Comparison of ENCODE assay signal across 25 cellular contexts in the genomic region with DNA sequence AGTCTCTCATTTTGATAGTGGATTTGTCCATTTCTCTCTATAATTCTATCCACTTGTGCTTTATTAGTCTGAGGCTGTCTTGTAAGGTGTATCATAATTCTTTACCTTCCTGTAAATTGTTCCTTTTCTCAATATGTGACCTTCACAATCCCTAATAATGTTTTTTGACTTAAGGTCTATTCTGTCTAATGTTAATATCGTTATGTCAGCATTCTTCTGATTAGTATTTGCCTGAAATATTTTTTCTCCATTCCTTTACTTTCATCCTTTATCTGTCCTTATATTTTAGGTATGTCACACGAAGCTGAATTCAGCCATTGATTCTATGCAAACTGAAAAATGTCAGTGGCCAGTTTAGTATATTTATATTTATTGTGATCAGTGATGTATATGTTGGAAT.
"Had no signal": no experiment of that assay in that cellular context is flagged by ENCODE, and none has a peak within 500 bp of the region (broad histone marks: within the 10 kb centered on the region; RNA-seq: fewer than 3 reads in every experiment).

No MANE protein-coding gene starts in this region.

- DNase-seq: activated CD4-positive, alpha-beta memory T cell treated with anti-CD3 and anti-CD28 coated beads for 36 hours; activated CD4-positive, alpha-beta T cell treated with anti-CD3 and anti-CD28 coated beads for 36 hours; activated CD4-positive, alpha-beta T cell treated with anti-CD3 and anti-CD28 coated beads, Interleukin-2, amount 10 ng/mL, durations not matched to agents 24 days and 14 days; activated CD4-positive, CD25-positive, alpha-beta regulatory T cell; activated CD4-positive, CD25-positive, alpha-beta regulatory T cell treated with anti-CD3 and anti-CD28 coated beads, Interleukin-2, amount 50 U/mL, for 72 hours; activated CD8-positive, alpha-beta memory T cell treated with anti-CD3 and anti-CD28 coated beads, Interleukin-2, amount 50 U/mL, for 48 hours; activated gamma-delta T cell; activated naive CD4-positive, alpha-beta T cell; activated naive CD4-positive, alpha-beta T cell treated with anti-CD3 and anti-CD28 coated beads, Interleukin-2, amount 10 ng/mL, durations not matched to agents 7 days and 5 days; activated naive CD8-positive, alpha-beta T cell treated with anti-CD3 and anti-CD28 coated beads, Interleukin-2, amount 10 ng/mL, durations not matched to agents 7 days and 5 days; activated T-cell treated with anti-CD3 and anti-CD28 coated beads for 4 hours; activated T-cell treated with anti-CD3 and anti-CD28 coated beads, Interleukin-2, amount 50 U/mL, for 24 hours; activated T-cell treated with anti-CD3 and anti-CD28 coated beads, Interleukin-2, amount 50 U/mL, for 72 hours; brain microvascular endothelial cell; dorsolateral prefrontal cortex; effector memory CD4-positive, alpha-beta T cell; endodermal cell; foreskin fibroblast; head of caudate nucleus; T-helper 2 cell had no signal

- H3K27ac ChIP-seq: ascending aorta, brain microvascular endothelial cell, dorsolateral prefrontal cortex had no signal

- H3K4me3 ChIP-seq: ascending aorta, dorsolateral prefrontal cortex had no signal

- H3K4me1 ChIP-seq: ascending aorta had no signal

- FAIRE-seq: bronchial epithelial cell, frontal cortex had no signal

- ATAC-seq: activated CD4-positive, alpha-beta T cell treated with anti-CD3 and anti-CD28 coated beads for 36 hours; activated naive CD4-positive, alpha-beta T cell treated with anti-CD3 and anti-CD28 coated beads, Interleukin-2, amount 50 U/mL, for 72 hours; activated T-cell treated with anti-CD3 and anti-CD28 coated beads, Interleukin-2, amount 50 U/mL, for 72 hours; esophagus mucosa had no signal

- H3K9me3 ChIP-seq: ascending aorta had no signal

- H3K27me3 ChIP-seq: ascending aorta, brain microvascular endothelial cell, dorsolateral prefrontal cortex had no signal

- H3K36me3 ChIP-seq: ascending aorta, brain microvascular endothelial cell had no signal
